20 cellular contexts compared by ENCODE assay signal in genomic region chr5:176454724-176455394, GRCh38.
"Had no signal": no experiment of that assay in that cellular context is flagged by ENCODE, and none has a peak within 500 bp of the region (broad histone marks: within the 10 kb centered on the region; RNA-seq: fewer than 3 reads in every experiment).

No MANE protein-coding gene starts in this region.

- H3K4me1 ChIP-seq: colonic mucosa had no signal

- H2AFZ ChIP-seq: hepatocyte had no signal

- H3K9me3 Mint-ChIP-seq: memory B cell, natural killer cell, neural crest cell had no signal

- H3K4me3 ChIP-seq: colonic mucosa, hepatocyte, pancreas, smooth muscle cell, uterus had no signal

- H3K4me2 ChIP-seq: hepatocyte, smooth muscle cell had no signal

- H3K36me3 Mint-ChIP-seq: natural killer cell had no signal

- H3K4me3 Mint-ChIP-seq: memory B cell, mesothelial cell of epicardium, natural killer cell, neural crest cell had no signal

- DNase-seq: colonic mucosa; dermis blood vessel endothelial cell; erythroblast; foreskin melanocyte; head of caudate nucleus; left colon; natural killer cell; occipital lobe; pancreas; right cardiac atrium; stimulated activated CD4-positive, alpha-beta T cell treated with anti-CD3 and anti-CD28 coated beads, Interleukin-2, amount 100 ng/mL, for 48 hours; stimulated activated naive CD4-positive, alpha-beta T cell treated with Interleukin-2 at 50 U/mL for 16 hours; trophoblast cell; uterus had no signal

- H3K9me3 ChIP-seq: colonic mucosa, pancreas, uterus had no signal

- H3K27me3 Mint-ChIP-seq: memory B cell, progenitor cell of endocrine pancreas had no signal

- H3K36me3 ChIP-seq: colonic mucosa, pancreas, uterus had no signal

- ATAC-seq: left colon, natural killer cell, pancreas, right cardiac atrium had no signal

- H3K27ac Mint-ChIP-seq: memory B cell, mesothelial cell of epicardium, progenitor cell of endocrine pancreas had no signal

- H3K27ac ChIP-seq: colonic mucosa, hepatocyte, pancreas, uterus had no signal

- H3K27me3 ChIP-seq: colonic mucosa, hepatocyte, pancreas, uterus had no signal
